Comparison of ENCODE assay signal across 12 cellular contexts in genomic region chr20:36097331-36097730, GRCh38. TPM values are rescaled to one million over a fixed set of nuclear protein-coding genes. Genes with fewer than 3 reads are reported as not detected.
DNase-seq lines count a peak whose midpoint lies in the region; ATAC-seq and TF ChIP-seq lines count a peak whose summit lies in the region.
"Had no signal": no experiment of that assay in that cellular context is flagged by ENCODE, and none has a peak within 500 bp of the region (broad histone marks: within the 10 kb centered on the region; RNA-seq: fewer than 3 reads in every experiment).

No MANE protein-coding gene starts in this region.

- H3K4me2 ChIP-seq in HCT116 (ENCODE audit: low read length), result peak overlapping the region; percentile 100
- no peak overlapping the region for H3K4me2 ChIP-seq in PC-3 (ENCODE audit: low read length)

- intact Hi-C loops in HCT116 (cut with micrococcal nuclease), result no loop called here
- intact Hi-C loops in PC-3 (cut with micrococcal nuclease), result no loop called here

- H3K27me3 ChIP-seq in HCT116 (ENCODE audit: insufficient read depth, low read length), result no peaks in the 10 kb centered on the region
- H3K27me3 ChIP-seq in iPS-20b (ENCODE audit: insufficient read depth, low read length), result peaks cover 92% of the 10 kb centered on the region
- no peaks in the 10 kb centered on the region for H3K27me3 ChIP-seq in suprapubic skin
- H3K27me3 ChIP-seq in PC-3 (ENCODE audit: low read length), result no peaks in the 10 kb centered on the region

- CTCF ChIA-PET in HCT116 (lab: Charles Lee) (interaction anchor here (0.6 to 1.2 kb wide), 2 partner anchors 10 to 41 kb away, joined by 3 to 4 read pairs; no protein-coding TSS in a partner anchor), PC-3 (lab: Charles Lee) (no interaction called here)

- no peaks in the 10 kb centered on the region for H4K20me1 ChIP-seq in HCT116 (ENCODE audit: insufficient read depth)
- no peaks in the 10 kb centered on the region for H4K20me1 ChIP-seq in PC-3 (ENCODE audit: low read length)

- H3K27ac ChIP-seq in HCT116 (ENCODE audit: low read depth, low read length) (no peak overlapping the region), iPS-20b (ENCODE audit: low read length) (no peak overlapping the region), suprapubic skin (peak overlapping the region; percentile 78), PC-3 (ENCODE audit: low read length) (no peak overlapping the region)

- TF ChIP-seq CTCF in HCT116 (IDR thresholded peaks at IDR 0.05 in 2 of 3, conservative IDR thresholded peaks at IDR 0.05 in 1 of 3; ENCODE audit: borderline replicate concordance in 1 of 3, insufficient read depth in 1 of 3, low read depth in 2 of 3, low read length in 2 of 3), result no peak
- no peak for TF ChIP-seq CTCF in astrocyte of the cerebellum (IDR thresholded peaks at IDR 0.05; ENCODE audit: low read depth, low read length, missing control alignments)
- TF ChIP-seq CTCF in suprapubic skin (IDR thresholded peaks at IDR 0.05), result no peak
- no peak for TF ChIP-seq CTCF in PC-3 (conservative IDR thresholded peaks at IDR 0.05; ENCODE audit: low read depth, low read length)

- no peak for TF ChIP-seq EP300 in suprapubic skin (IDR thresholded peaks at IDR 0.05)

- in situ Hi-C loops in astrocyte of the cerebellum (cut with HindIII; ENCODE audit: low sequenced_read_pairs), result no loop called here

- H2AFZ ChIP-seq in HCT116 (ENCODE audit: low read depth, low read length, poor library complexity, severe bottlenecking), result no peak overlapping the region
- no peak overlapping the region for H2AFZ ChIP-seq in PC-3 (ENCODE audit: low read length)

- RAD21 ChIA-PET in HCT116 (lab: Charles Lee; ENCODE audit: low non-redundant PET in 1 of 2, low total read pairs in 2 of 2, uncharacterized antibody in 2 of 2, unreplicated experiment in 2 of 2), result no interaction called here

- H3K9ac ChIP-seq in HCT116 (ENCODE audit: low read length), result 0 out of 2 replicates have a peak overlapping the region, but pooled peaks have one; percentile 0
- H3K9ac ChIP-seq in iPS-20b (ENCODE audit: low read depth, low read length), result no peak overlapping the region
- H3K9ac ChIP-seq in PC-3 (ENCODE audit: low read length), result no peak overlapping the region

- no peak for TF ChIP-seq RAD21 in HCT116 (IDR thresholded peaks at IDR 0.05; ENCODE audit: low read depth)

- TF ChIP-seq POLR2A in HCT116 (IDR thresholded peaks at IDR 0.05; ENCODE audit: borderline replicate concordance, extremely low read depth, insufficient read depth, insufficient read length) (no peak), suprapubic skin (IDR thresholded peaks at IDR 0.05) (no peak)

- H3K4me1 ChIP-seq in HCT116 (ENCODE audit: control insufficient read depth in 1 of 2, insufficient read depth in 2 of 2, low read length in 2 of 2) (peaks cover 40 to 68% of the 10 kb centered on the region in 2 experiments), iPS-20b (ENCODE audit: insufficient read depth, low read length) (peaks cover 23% of the 10 kb centered on the region), suprapubic skin (peaks cover 62% of the 10 kb centered on the region), PC-3 (ENCODE audit: insufficient read depth, low read length) (peaks cover 7% of the 10 kb centered on the region; the same call in 1 of the 2 replicates)

- DNase-seq in HCT116 (ENCODE audit: low read depth, low spot score), result no peak
- DNase-seq in astrocyte of the cerebellum (ENCODE audit: low read depth), result peak; percentile 27
- no peak for DNase-seq in suprapubic skin (ENCODE audit: low spot score in 2 of 2)
- no peak for DNase-seq in PC-3
- no peak for DNase-seq in NCI-H187 (lab: John Stamatoyannopoulos, UW)
- DNase-seq: activated CD8-positive, alpha-beta memory T cell treated with anti-CD3 and anti-CD28 coated beads, Interleukin-2, amount 10 ng/mL, durations not matched to agents 7 days and 5 days; hippocampal formation; NCI-H1105 treated with DMSO at 0.1 percent for 48 hours; stimulated activated CD4-positive, alpha-beta T cell treated with anti-CD3 and anti-CD28 coated beads, Interleukin-4, amount 100 ng/mL, for 24 hours had no signal

- BruUV-seq in HCT116 (replicated peaks; lab: Mats Ljungman, UMichigan), result no TSS peak
- no TSS peak for BruUV-seq in PC-3 (replicated peaks; lab: Mats Ljungman, UMichigan)

- H3K79me2 ChIP-seq in HCT116 (ENCODE audit: insufficient read depth, low read length), result no peaks in the 10 kb centered on the region
- 0 out of 2 replicates have a peak, but pooled peaks cover 9% of the 10 kb centered on the region for H3K79me2 ChIP-seq in PC-3 (ENCODE audit: low read length)

- H3K9me2 ChIP-seq in HCT116 (ENCODE audit: insufficient read depth), result no peaks in the 10 kb centered on the region
- H3K9me2 ChIP-seq in PC-3 (replicated peaks; ENCODE audit: low read length), result no peaks in the 10 kb centered on the region

- 45% methylated on average over 2 of the region's 2 CpGs for WGBS in suprapubic skin

- POLR2A ChIA-PET in HCT116 (lab: Charles Lee) (interaction anchor here (4.7 kb wide), 1 partner anchor 12 kb away, joined by 20 read pairs; no protein-coding TSS in a partner anchor), PC-3 (lab: Charles Lee; ENCODE audit: unreplicated experiment) (no interaction called here)

- H3K4me3 ChIP-seq in HCT116 (replicated peaks in 1 of 2; ENCODE audit: low read depth in 1 of 2, low read length in 2 of 2) (no peak overlapping the region), astrocyte of the cerebellum (ENCODE audit: low read depth, low read length) (no peak overlapping the region), iPS-20b (ENCODE audit: low read length) (peak overlapping the region; percentile 31; the same call in 1 of the 2 replicates), suprapubic skin (no peak overlapping the region), PC-3 (ENCODE audit: low read length) (no peak overlapping the region)

- H3K9me3 ChIP-seq in HCT116 (ENCODE audit: control insufficient read depth in 1 of 2, insufficient read depth in 1 of 2, low read depth in 1 of 2, low read length in 2 of 2) (no peaks in the 10 kb centered on the region), iPS-20b (ENCODE audit: insufficient read depth, low read depth, low read length) (no peaks in the 10 kb centered on the region), suprapubic skin (no peaks in the 10 kb centered on the region), PC-3 (ENCODE audit: low read length) (no peaks in the 10 kb centered on the region)

- no peak for ATAC-seq in HCT116
- ATAC-seq in PC-3, result no peak
- ATAC-seq in GM21390 (IDR thresholded peaks at IDR 0.05; ENCODE audit: unreplicated experiment), result no peak
- ATAC-seq: activated CD8-positive, alpha-beta memory T cell treated with anti-CD3 and anti-CD28 coated beads, Interleukin-2, amount 10 ng/mL, durations not matched to agents 7 days and 5 days; natural killer cell treated with Interleukin-12 subunit alpha and Interleukin-12 subunit beta and Interleukin-15 and Interleukin-18, amount 100 ng/mL, for 72 hours had no signal

- no peaks in the 10 kb centered on the region for H3K36me3 ChIP-seq in HCT116 (ENCODE audit: control insufficient read depth in 1 of 2, insufficient read depth in 2 of 2, low read length in 2 of 2)
- H3K36me3 ChIP-seq in iPS-20b (ENCODE audit: insufficient read depth, low read depth, low read length), result no peaks in the 10 kb centered on the region
- no peaks in the 10 kb centered on the region for H3K36me3 ChIP-seq in suprapubic skin
- no peaks in the 10 kb centered on the region for H3K36me3 ChIP-seq in PC-3 (ENCODE audit: low read depth, low read length)

- no peaks in the 10 kb centered on the region for H3F3A ChIP-seq in PC-3 (ENCODE audit: low read length, unreplicated experiment)

TF ChIP-seq in HCT116, 20 proteins besides CTCF, POLR2A, EP300 and RAD21:
- TF ChIP-seq ZNF274 (IDR thresholded peaks at IDR 0.05; ENCODE audit: low read depth, low read length) (no peak), TCF7L2 (IDR thresholded peaks at IDR 0.05; ENCODE audit: borderline replicate concordance, extremely low read depth, insufficient read depth, insufficient read length) (no peak), YY1 (IDR thresholded peaks at IDR 0.05; ENCODE audit: extremely low read depth, insufficient replicate concordance, low read depth, low read length) (no peak), SRF (IDR thresholded peaks at IDR 0.05; ENCODE audit: low read depth) (no peak), ZFX (IDR thresholded peaks at IDR 0.05) (no peak)

RNA-seq across cellular contexts. Expression of gene EPB41L1, which starts 57.2 kb away (rescaled TPM):
- total RNA-seq in HCT116 (2021; ENCODE audit: unreplicated experiment) (42.1 TPM), suprapubic skin (10 to 100 TPM; 14.3 to 27.9 (median 21.4) TPM), PC-3 (2014; rRNA removed) (48.2 and 53.0 TPM in 2 replicates)
- 25.2 and 27.3 TPM in 2 replicates for polyA plus RNA-seq in HCT116 (2012)
